ENCODE assay signal across 1 cellular context in the genomic region with DNA sequence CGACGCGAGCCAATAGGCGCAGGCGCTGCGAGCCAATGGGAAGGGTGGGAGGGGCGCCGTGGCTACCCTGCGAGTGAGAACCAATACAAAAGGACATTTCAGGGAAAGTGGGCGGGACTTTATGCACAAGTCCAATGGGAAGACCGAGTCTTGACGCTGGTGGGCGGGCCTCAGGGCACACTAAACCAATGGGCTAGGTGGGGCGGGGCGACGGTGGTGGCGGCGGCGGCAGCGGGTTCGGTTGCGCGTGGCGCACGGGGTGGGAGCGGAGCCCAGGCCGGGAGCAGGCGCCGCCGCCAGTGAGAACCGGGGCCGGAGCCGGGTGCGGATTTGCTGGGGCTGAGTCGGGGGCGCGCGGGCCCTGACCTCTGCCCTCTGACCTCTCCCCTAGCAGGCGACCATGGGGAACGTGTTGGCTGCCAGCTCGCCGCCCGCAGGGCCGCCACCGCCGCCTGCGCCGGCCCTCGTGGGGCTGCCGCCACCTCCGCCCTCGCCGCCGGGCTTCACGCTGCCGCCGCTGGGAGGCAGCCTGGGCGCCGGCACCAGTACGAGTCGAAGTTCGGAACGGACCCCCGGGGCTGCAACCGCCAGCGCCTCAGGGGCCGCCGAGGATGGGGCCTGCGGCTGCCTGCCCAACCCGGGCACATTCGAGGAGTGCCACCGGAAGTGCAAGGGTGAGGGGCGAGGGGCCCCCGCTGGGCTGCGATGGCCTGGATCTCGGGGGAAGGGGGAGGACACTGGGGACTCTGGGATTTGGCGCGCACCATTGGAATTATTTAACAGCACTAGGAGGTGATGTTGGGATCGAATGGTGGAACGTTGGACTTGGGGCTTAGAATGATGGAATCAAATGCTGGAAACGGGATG.
TF ChIP-seq lines count a peak whose summit lies in the region.

TOMM40 (plus strand) TSS at position 239 of the 867 bp plus-strand sequence; CDS start at position 401, 162 bp downstream.

TF ChIP-seq in A549, 52 proteins besides CTCF, POLR2A, EP300 and RAD21 (continued from another document):
- TF ChIP-seq USF2 (IDR thresholded peaks at IDR 0.05), result peak; percentile 24; the same call in 1 of the 2 replicates
- no peak for TF ChIP-seq NFE2L2 (conservative IDR thresholded peaks at IDR 0.05; ENCODE audit: low read length)
- TF ChIP-seq, protein P1, sequence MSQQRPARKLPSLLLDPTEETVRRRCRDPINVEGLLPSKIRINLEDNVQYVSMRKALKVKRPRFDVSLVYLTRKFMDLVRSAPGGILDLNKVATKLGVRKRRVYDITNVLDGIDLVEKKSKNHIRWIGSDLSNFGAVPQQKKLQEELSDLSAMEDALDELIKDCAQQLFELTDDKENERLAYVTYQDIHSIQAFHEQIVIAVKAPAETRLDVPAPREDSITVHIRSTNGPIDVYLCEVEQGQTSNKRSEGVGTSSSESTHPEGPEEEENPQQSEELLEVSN (IDR thresholded peaks at IDR 0.05; ENCODE audit: borderline replicate concordance, low read depth), result no peak
- peak; percentile 64; the same call in 1 of the 2 replicates for TF ChIP-seq MYC (IDR thresholded peaks at IDR 0.05; ENCODE audit: borderline replicate concordance, low read length)
- no peak for TF ChIP-seq FOSL2 (IDR thresholded peaks at IDR 0.05)
- peak; percentile 22; the same call in 1 of the 2 replicates for TF ChIP-seq FOSL2 (CRISPR knock-in tag; IDR thresholded peaks at IDR 0.05)
- no peak for TF ChIP-seq ZFP36 (IDR thresholded peaks at IDR 0.05; ENCODE audit: borderline replicate concordance, partially characterized antibody)
- TF ChIP-seq MAZ (IDR thresholded peaks at IDR 0.05; ENCODE audit: borderline replicate concordance, low read depth, low read length), result no peak
- TF ChIP-seq KDM5A (IDR thresholded peaks at IDR 0.05), result peak; percentile 43; the same call in 1 of the 2 replicates
- TF ChIP-seq, protein P2, sequence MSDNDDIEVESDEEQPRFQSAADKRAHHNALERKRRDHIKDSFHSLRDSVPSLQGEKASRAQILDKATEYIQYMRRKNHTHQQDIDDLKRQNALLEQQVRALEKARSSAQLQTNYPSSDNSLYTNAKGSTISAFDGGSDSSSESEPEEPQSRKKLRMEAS (IDR thresholded peaks at IDR 0.05), result peak; percentile 89
- no peak for TF ChIP-seq HOXA7 (CRISPR knock-in tag; IDR thresholded peaks at IDR 0.05)
- no peak for TF ChIP-seq FOSB (CRISPR knock-in tag; IDR thresholded peaks at IDR 0.05)
- no peak for TF ChIP-seq CBX2 (IDR thresholded peaks at IDR 0.05; ENCODE audit: borderline replicate concordance, low read depth)
- no peak for TF ChIP-seq ESRRA (IDR thresholded peaks at IDR 0.05; ENCODE audit: borderline replicate concordance, low read length)
- TF ChIP-seq POLR2AphosphoS2 (conservative IDR thresholded peaks at IDR 0.05; ENCODE audit: low read length), result 0 out of 2 replicates have a peak, but pooled peaks have one; percentile 80
